In the genomic region with DNA sequence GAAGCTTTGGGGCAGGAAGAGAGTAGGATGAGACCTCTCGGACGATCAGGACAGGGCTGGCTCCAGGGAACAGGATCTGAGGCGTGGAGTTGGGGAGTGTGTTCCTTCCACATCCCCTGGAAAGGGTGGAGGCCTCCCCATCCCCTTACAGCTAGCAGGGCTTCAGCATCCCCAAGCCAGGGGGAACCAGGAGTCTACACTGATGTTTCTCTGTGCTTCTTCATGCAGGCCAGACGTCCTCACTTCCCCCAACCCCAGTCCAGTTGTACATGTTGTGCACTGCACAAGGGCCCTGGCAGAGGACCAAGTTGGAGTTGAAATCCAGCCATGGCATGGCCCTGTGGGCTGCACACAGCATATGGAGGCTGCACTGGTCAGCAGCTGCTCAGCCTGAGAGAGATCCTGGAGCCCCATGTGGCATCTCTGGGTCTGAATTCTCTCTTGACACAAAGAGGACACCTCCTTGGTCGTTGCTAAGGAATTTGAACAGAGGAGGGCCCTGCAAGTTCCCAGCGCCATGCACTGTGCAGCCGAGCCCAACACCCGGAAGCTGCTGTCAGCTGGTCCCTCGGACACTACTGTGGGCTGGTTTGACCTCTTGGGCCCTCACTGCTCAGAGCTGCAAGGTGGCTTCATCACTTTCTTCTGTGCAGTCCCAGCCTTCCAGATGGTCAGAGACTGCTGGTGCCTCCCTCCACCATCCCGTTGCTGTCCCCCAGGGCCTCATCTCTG, we compare ENCODE assay signal across 13 cellular contexts.
"Had no signal": no experiment of that assay in that cellular context is flagged by ENCODE, and none has a peak within 500 bp of the region (broad histone marks: within the 10 kb centered on the region; RNA-seq: fewer than 3 reads in every experiment).

No MANE protein-coding gene starts in this region.

- H3K27ac ChIP-seq: body of pancreas, hepatocyte had no signal

- H3K9me3 Mint-ChIP-seq: activated naive CD4-positive, alpha-beta T cell treated with anti-CD3 and anti-CD28 coated beads, Interleukin-2, amount 50 U/mL, for 72 hours; activated T-helper 2 cell treated with anti-CD3 and anti-CD28 coated beads, Interferon-gamma antibody, Interleukin-2, Interleukin-4, amounts not matched to agents 10 μg/mL and 5 μg/mL and 100 μg/mL, durations not matched to agents 14 hours and 24 hours and 36 hours; stimulated activated naive CD8-positive, alpha-beta T cell treated with anti-CD3 and anti-CD28 coated beads, Interleukin-15, amount 100 ng/mL, for 72 hours had no signal

- H3K4me1 ChIP-seq: body of pancreas had no signal

- H3K4me3 Mint-ChIP-seq: stimulated activated naive CD8-positive, alpha-beta T cell treated with anti-CD3 and anti-CD28 coated beads, Interleukin-15, amount 100 ng/mL, for 72 hours; T-helper 17 cell had no signal

- H3K9me3 ChIP-seq: body of pancreas had no signal

- H3K4me2 ChIP-seq: hepatocyte had no signal

- H2AFZ ChIP-seq: hepatocyte had no signal

- H3K27ac Mint-ChIP-seq: activated naive CD4-positive, alpha-beta T cell treated with anti-CD3 and anti-CD28 coated beads, Interleukin-2, amount 50 U/mL, for 72 hours; activated T-helper 2 cell treated with anti-CD3 and anti-CD28 coated beads, Interferon-gamma antibody, Interleukin-2, Interleukin-4, amounts not matched to agents 10 μg/mL and 5 μg/mL and 100 μg/mL, durations not matched to agents 14 hours and 24 hours and 36 hours; naive B cell; T-helper 17 cell had no signal

- DNase-seq: activated CD4-positive, CD25-positive, alpha-beta regulatory T cell; amniotic stem cell; dermis blood vessel endothelial cell; naive B cell; nucleus accumbens; stimulated activated CD4-positive, alpha-beta T cell treated with anti-CD3 and anti-CD28 coated beads, Interleukin-4, amount 100 ng/mL, for 1 hour; stimulated activated naive CD8-positive, alpha-beta T cell treated with anti-CD3 and anti-CD28 coated beads, Interleukin-15, amount 100 ng/mL, for 72 hours; T-helper 17 cell had no signal

- ATAC-seq: activated naive CD4-positive, alpha-beta T cell treated with anti-CD3 and anti-CD28 coated beads, Interleukin-2, amount 50 U/mL, for 72 hours; stimulated activated naive CD8-positive, alpha-beta T cell treated with anti-CD3 and anti-CD28 coated beads, Interleukin-15, amount 100 ng/mL, for 72 hours; T-helper 17 cell had no signal

- H3K36me3 Mint-ChIP-seq: activated naive CD4-positive, alpha-beta T cell treated with anti-CD3 and anti-CD28 coated beads, Interleukin-2, amount 50 U/mL, for 72 hours; naive B cell had no signal

- H3K4me3 ChIP-seq: body of pancreas, hepatocyte, lung had no signal

- H3K27me3 ChIP-seq: body of pancreas, hepatocyte had no signal

- H3K4me1 Mint-ChIP-seq: stimulated activated naive CD8-positive, alpha-beta T cell treated with anti-CD3 and anti-CD28 coated beads, Interleukin-15, amount 100 ng/mL, for 72 hours had no signal
